In genomic region chr19:33941133-33941532, GRCh38 we compare ENCODE assay signal across 25 cellular contexts.
DNase-seq lines count a peak whose midpoint lies in the region; ATAC-seq, FAIRE-seq and TF ChIP-seq lines count a peak whose summit lies in the region.
"Had no signal": no experiment of that assay in that cellular context is flagged by ENCODE, and none has a peak within 500 bp of the region (broad histone marks: within the 10 kb centered on the region; RNA-seq: fewer than 3 reads in every experiment).

No MANE protein-coding gene starts in this region.

- H3K9me3 ChIP-seq in A549 = 0 out of 3 replicates have a peak, but pooled peaks cover 8% of the 10 kb centered on the region
- no peaks in the 10 kb centered on the region for H3K9me3 ChIP-seq in IMR-90 (ENCODE audit: control insufficient read depth, insufficient read depth, low read length)
- H3K9me3 ChIP-seq in H1 (ENCODE audit: insufficient read depth in 2 of 2, low read depth in 1 of 2, low read length in 1 of 2) = no peaks in the 10 kb centered on the region
- H3K9me3 ChIP-seq: BLaER1 treated with 17β-estradiol and CSF1 and Interleukin-3, amounts not matched to agents 10 nM and 100 nM had no signal

- no peak overlapping the region for H3K4me3 ChIP-seq in A549
- no peak overlapping the region for H3K4me3 ChIP-seq in IMR-90 (ENCODE audit: insufficient read depth, low read depth, low read length)
- H3K4me3 ChIP-seq in H1 (ENCODE audit: extremely low read depth in 1 of 4, insufficient read depth in 2 of 4, low read depth in 3 of 4, low read length in 4 of 4) = no peak overlapping the region
- H3K4me3 ChIP-seq: BLaER1 treated with 17β-estradiol and CSF1 and Interleukin-3, amounts not matched to agents 10 nM and 100 nM; GM12878 had no signal

- H2BK20ac ChIP-seq in IMR-90 (ENCODE audit: low read depth, low read length) (no peak overlapping the region), H1 (ENCODE audit: low read length) (no peak overlapping the region)

- no peak overlapping the region for H3K27ac ChIP-seq in A549
- no peak overlapping the region for H3K27ac ChIP-seq in IMR-90 (ENCODE audit: insufficient read depth, low read length)
- no peak overlapping the region for H3K27ac ChIP-seq in H1 (ENCODE audit: low read depth, low read length)
- H3K27ac ChIP-seq: BLaER1 treated with 17β-estradiol and CSF1 and Interleukin-3, amounts not matched to agents 10 nM and 100 nM; C4-2B had no signal

- H3K23me2 ChIP-seq in H1 (ENCODE audit: low read depth, low read length) = no peaks in the 10 kb centered on the region

- no peak overlapping the region for H2AFZ ChIP-seq in IMR-90 (replicated peaks; ENCODE audit: low read length, poor library complexity)
- no peak overlapping the region for H2AFZ ChIP-seq in H1 (ENCODE audit: low read length)

- CTCF ChIA-PET in A549 (lab: Yijun Ruan, JAX) = interaction anchor here (0.7 to 1.2 kb wide), 2 partner anchors 162 to 163 kb away, joined by 3 to 7 read pairs; no protein-coding TSS in a partner anchor
- CTCF ChIA-PET in IMR-90 (lab: Yijun Ruan, JAX) = no interaction called here
- CTCF ChIA-PET in H1 (lab: Charles Lee; ENCODE audit: partially characterized antibody) = no interaction called here

- H2BK15ac ChIP-seq in IMR-90 (ENCODE audit: low read depth, low read length) (no peak overlapping the region), H1 (ENCODE audit: low read length) (no peak overlapping the region)

- TF ChIP-seq POLR2A in A549 (IDR thresholded peaks at IDR 0.05; ENCODE audit: low read length) (no peak), IMR-90 (IDR thresholded peaks at IDR 0.05; ENCODE audit: low read depth, low read length) (no peak), H1 (IDR thresholded peaks at IDR 0.05; ENCODE audit: control extremely low read depth in 1 of 2, low read depth in 2 of 2, low read length in 2 of 2) (no peak)

- no peak overlapping the region for H2AK9ac ChIP-seq in IMR-90 (replicated peaks; ENCODE audit: low read depth, low read length, poor library complexity)

- H4K20me1 ChIP-seq in IMR-90 (ENCODE audit: insufficient read depth, low read length) = no peaks in the 10 kb centered on the region
- no peaks in the 10 kb centered on the region for H4K20me1 ChIP-seq in H1 (replicated peaks in 1 of 2; ENCODE audit: control insufficient read depth in 1 of 2, insufficient read depth in 2 of 2, low read length in 2 of 2)
- H4K20me1 ChIP-seq: BLaER1 treated with 17β-estradiol and CSF1 and Interleukin-3, amounts not matched to agents 10 nM and 100 nM had no signal

- in situ Hi-C loops in IMR-90 (cut with MboI; ENCODE audit: low sequenced_read_pairs) = no loop called here
- in situ Hi-C loops in GM13976 (cut with MboI; ENCODE audit: low sequenced_read_pairs, unreplicated experiment) = no loop called here

- no peaks in the 10 kb centered on the region for H3K4me1 ChIP-seq in A549
- no peaks in the 10 kb centered on the region for H3K4me1 ChIP-seq in IMR-90 (ENCODE audit: control insufficient read depth, insufficient read depth, low read length)
- peaks cover 0 to 4% (median 0%) of the 10 kb centered on the region in 4 experiments; a peak in 1 of 7 replicates for H3K4me1 ChIP-seq in H1 (replicated peaks in 1 of 4; ENCODE audit: control insufficient read depth in 3 of 4, insufficient read depth in 4 of 4, low read length in 3 of 4)
- H3K4me1 ChIP-seq: BLaER1 treated with 17β-estradiol and CSF1 and Interleukin-3, amounts not matched to agents 10 nM and 100 nM; Caco-2 had no signal

- H3K36me3 ChIP-seq in IMR-90 (ENCODE audit: control insufficient read depth, insufficient read depth, low read length) (no peaks in the 10 kb centered on the region), H1 (ENCODE audit: control insufficient read depth in 2 of 4, insufficient read depth in 4 of 4, low read length in 3 of 4) (no peaks in the 10 kb centered on the region)
- H3K36me3 ChIP-seq: BLaER1 treated with 17β-estradiol and CSF1 and Interleukin-3, amounts not matched to agents 10 nM and 100 nM had no signal

- H3K27me3 ChIP-seq in IMR-90 (ENCODE audit: control insufficient read depth, insufficient read depth, low read length) = no peaks in the 10 kb centered on the region
- no peaks in the 10 kb centered on the region for H3K27me3 ChIP-seq in H1 (replicated peaks in 1 of 4; ENCODE audit: control insufficient read depth in 3 of 4, extremely low read depth in 1 of 4, insufficient read depth in 3 of 4, low read length in 3 of 4)
- H3K27me3 ChIP-seq: BLaER1 treated with 17β-estradiol and CSF1 and Interleukin-3, amounts not matched to agents 10 nM and 100 nM had no signal

- no peak overlapping the region for H2BK5ac ChIP-seq in IMR-90 (ENCODE audit: low read depth, low read length, poor library complexity, severe bottlenecking)
- no peak overlapping the region for H2BK5ac ChIP-seq in H1 (ENCODE audit: low read depth, low read length)

- H4K8ac ChIP-seq in IMR-90 (ENCODE audit: low read depth in 2 of 2, low read length in 2 of 2) (no peak overlapping the region), H1 (ENCODE audit: extremely low read depth, insufficient read depth, low read length) (no peak overlapping the region)

- no peak overlapping the region for H4K91ac ChIP-seq in IMR-90 (ENCODE audit: insufficient read depth, low read depth, low read length)
- no peak overlapping the region for H4K91ac ChIP-seq in H1 (replicated peaks; ENCODE audit: insufficient read length, low read length)

- H2BK12ac ChIP-seq in H1 (ENCODE audit: low read depth, low read length) = no peak overlapping the region

- H2AK5ac ChIP-seq in IMR-90 (ENCODE audit: low read depth, low read length) = no peak overlapping the region
- 0 out of 2 replicates have a peak overlapping the region, but pooled peaks have one; percentile 39 for H2AK5ac ChIP-seq in H1 (ENCODE audit: low read depth, low read length)

- TF ChIP-seq CTCF in A549 (IDR thresholded peaks at IDR 0.05) (no peak), IMR-90 (conservative IDR thresholded peaks at IDR 0.05; ENCODE audit: low read depth, low read length) (no peak), H1 (IDR thresholded peaks at IDR 0.05; ENCODE audit: control extremely low read depth in 1 of 3, insufficient read depth in 1 of 3, low read depth in 1 of 3, low read length in 3 of 3) (no peak), GM13976 (IDR thresholded peaks at IDR 0.05; ENCODE audit: borderline replicate concordance, control extremely low read depth, extremely low read depth, insufficient read depth, missing control alignments) (no peak)

- no peaks in the 10 kb centered on the region for H3K79me2 ChIP-seq in H1 (ENCODE audit: control insufficient read depth in 1 of 2, insufficient read depth in 2 of 2, low read length in 2 of 2)

- no peak for TF ChIP-seq RAD21 in A549 (conservative IDR thresholded peaks at IDR 0.05 in 1 of 2, IDR thresholded peaks at IDR 0.05 in 1 of 2)
- no peak for TF ChIP-seq RAD21 in IMR-90 (IDR thresholded peaks at IDR 0.05; ENCODE audit: low read length)
- no peak for TF ChIP-seq RAD21 in H1 (IDR thresholded peaks at IDR 0.05 in 1 of 2, conservative IDR thresholded peaks at IDR 0.05 in 1 of 2; ENCODE audit: low read depth in 2 of 2, low read length in 2 of 2)

- no peak overlapping the region for H4K5ac ChIP-seq in IMR-90 (ENCODE audit: low read depth, low read length)
- no peak overlapping the region for H4K5ac ChIP-seq in H1 (ENCODE audit: insufficient read length, low read depth, low read length)

- TF ChIP-seq EP300 in A549 (IDR thresholded peaks at IDR 0.05) (no peak), H1 (IDR thresholded peaks at IDR 0.05; ENCODE audit: borderline replicate concordance in 1 of 2, low read depth in 2 of 2, low read length in 2 of 2) (no peak)

- H2BK120ac ChIP-seq in IMR-90 (ENCODE audit: low read depth, low read length) = no peak overlapping the region
- H2BK120ac ChIP-seq in H1 (replicated peaks; ENCODE audit: low read depth, low read length) = no peak overlapping the region

- intact Hi-C loops in IMR-90 (cut with micrococcal nuclease) = no loop called here

- FAIRE-seq in A549 (lab: Jason Lieb, UNC) (no peak), H1 (lab: Jason Lieb, UNC) (no peak)
- FAIRE-seq: A204.1, D721Med, GM12878, GM12892, GM19239 had no signal

- H3K56ac ChIP-seq in IMR-90 (ENCODE audit: extremely low read depth, insufficient read depth, low read length) (no peak overlapping the region), H1 (replicated peaks; ENCODE audit: insufficient read length, low read depth, low read length) (no peak overlapping the region)

- no peaks in the 10 kb centered on the region for H3K9me1 ChIP-seq in IMR-90 (ENCODE audit: insufficient read depth, low read length)

- no peak for ATAC-seq in A549
- no peak for ATAC-seq in IMR-90 (ENCODE audit: low read depth)
- ATAC-seq in GM21529 (IDR thresholded peaks at IDR 0.05; ENCODE audit: unreplicated experiment) = no peak
- ATAC-seq: CD8-positive, alpha-beta T cell; GM12878 had no signal

- H3K4me2 ChIP-seq in A549 (no peak overlapping the region), IMR-90 (ENCODE audit: low read depth, low read length) (no peak overlapping the region), H1 (ENCODE audit: insufficient read depth in 1 of 2, low read depth in 2 of 2, low read length in 2 of 2) (no peak overlapping the region)
- H3K4me2 ChIP-seq: BLaER1 treated with 17β-estradiol and CSF1 and Interleukin-3, amounts not matched to agents 10 nM and 100 nM had no signal

- BruUV-seq in IMR-90 (replicated peaks; lab: Mats Ljungman, UMichigan) = no TSS peak

- H3K4ac ChIP-seq in IMR-90 (ENCODE audit: low read depth, low read length) (no peak overlapping the region), H1 (replicated peaks; ENCODE audit: insufficient read length, low read depth, low read length) (no peak overlapping the region)

- dilution Hi-C loops in IMR-90 (cut with HindIII; ENCODE audit: low sequenced_read_pairs, unreplicated experiment) = no loop called here

- POLR2A ChIA-PET in A549 (lab: Yijun Ruan, JAX) = no interaction called here
- POLR2A ChIA-PET in IMR-90 (lab: Charles Lee; ENCODE audit: unreplicated experiment) = no interaction called here
- POLR2A ChIA-PET in H1 (lab: Charles Lee; ENCODE audit: partially characterized antibody) = no interaction called here

- WGBS in A549 (ENCODE audit: missing lambda C conversion rate) = 45% methylated on average over 5 of the region's 5 CpGs
- 40% methylated on average over 2 of the region's 5 CpGs; no CpG with 5 or more reads in 1 of the 2 experiments for WGBS in IMR-90 (ENCODE audit: extremely low coverage in 2 of 2, insufficient read length in 1 of 2), 2 experiments
- WGBS in H1 (ENCODE audit: extremely low coverage in 1 of 2, insufficient coverage in 1 of 2, insufficient read length in 1 of 2, insufficient replicate concordance in 2 of 2, low coverage in 1 of 2, low lambda C conversion rate in 2 of 2, missing lambda C conversion rate in 1 of 2), 2 experiments = 91% methylated on average over 5 of the region's 5 CpGs; no CpG with 5 or more reads in 1 of the 2 experiments

- H3K14ac ChIP-seq in IMR-90 (replicated peaks; ENCODE audit: low read depth, low read length) (no peak overlapping the region), H1 (ENCODE audit: insufficient read length) (no peak overlapping the region)

- no peak overlapping the region for H3K9ac ChIP-seq in IMR-90 (ENCODE audit: low read depth, low read length)
- no peak overlapping the region for H3K9ac ChIP-seq in H1 (replicated peaks in 1 of 4; ENCODE audit: extremely low read depth in 1 of 4, low read depth in 3 of 4, low read length in 3 of 4)
- H3K9ac ChIP-seq: BLaER1 treated with 17β-estradiol and CSF1 and Interleukin-3, amounts not matched to agents 10 nM and 100 nM had no signal

- H3K23ac ChIP-seq in IMR-90 (ENCODE audit: low read depth, low read length) = no peak overlapping the region
- H3K23ac ChIP-seq in H1 (ENCODE audit: insufficient read length) = no peak overlapping the region

- H3K18ac ChIP-seq in IMR-90 (ENCODE audit: low read depth, low read length) (no peak overlapping the region), H1 (ENCODE audit: extremely low read depth, low read length) (no peak overlapping the region)

- no peak for DNase-seq in A549 (ENCODE audit: low read depth in 1 of 2, low spot score in 1 of 2)
- no peak for DNase-seq in IMR-90
- no peak for DNase-seq in H1 (ENCODE audit: low read depth in 1 of 2, low spot score in 2 of 2)
- peak; percentile 43 for DNase-seq in mesenteric fat pad (ENCODE audit: low spot score)
- DNase-seq in DMS53 (lab: John Stamatoyannopoulos, UW) = no peak
- DNase-seq in GM13976 (ENCODE audit: low spot score) = no peak
- no peak for DNase-seq in NCI-H2029 (lab: John Stamatoyannopoulos, UW)
- DNase-seq: 8988T; AML-193; Caco-2; Calu3; CD4-positive, alpha-beta T cell; CD8-positive, alpha-beta T cell; DMS79; DND-41; EL; GDM1 had no signal

- no peaks in the 10 kb centered on the region for H3K79me1 ChIP-seq in IMR-90 (ENCODE audit: low read depth in 1 of 2, low read length in 2 of 2)
- H3K79me1 ChIP-seq in H1 (ENCODE audit: low read depth, low read length) = no peaks in the 10 kb centered on the region

Comparison
In these comparisons a context has a peak if more than half of its experiments do, and no peak if none do; other contexts are left out.
1. Of the 18 proteins assayed by ChIP-seq in both H1 and A549: peak only in H1: none; only in A549: none; in both: MAFK; in neither: 17.